Comparison of ENCODE assay signal across 27 cellular contexts in the genomic region with DNA sequence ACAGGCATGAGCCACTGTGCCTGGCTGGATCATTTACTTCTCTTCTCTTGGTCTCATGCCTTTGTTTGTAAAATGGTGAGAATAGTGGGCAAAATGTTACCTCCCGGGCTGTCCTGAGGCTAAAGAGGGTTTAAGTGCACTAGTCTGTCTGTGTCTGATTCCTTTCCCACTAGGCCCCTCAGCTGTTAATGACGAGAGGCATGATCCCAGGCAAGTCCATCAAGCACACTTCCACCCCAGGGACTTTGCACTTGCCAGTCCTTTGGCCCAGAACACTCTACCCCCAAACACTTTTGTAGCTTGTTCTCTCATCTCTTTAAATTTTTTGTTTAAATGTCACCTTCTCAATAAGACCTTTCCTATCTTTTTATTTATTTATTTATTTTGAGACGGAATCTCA.
"Had no signal": no experiment of that assay in that cellular context is flagged by ENCODE, and none has a peak within 500 bp of the region (broad histone marks: within the 10 kb centered on the region; RNA-seq: fewer than 3 reads in every experiment).

No MANE protein-coding gene starts in this region.

- H3K27me3 Mint-ChIP-seq: memory B cell; naive B cell; natural killer cell treated with Interleukin-12 subunit alpha and Interleukin-12 subunit beta and Interleukin-15 and Interleukin-18, amount 100 ng/mL, for 72 hours; type B pancreatic cell had no signal

- H3K4me3 ChIP-seq: dorsolateral prefrontal cortex, esophagus muscularis mucosa, gastroesophageal sphincter, heart left ventricle, hepatocyte, lung, mucosa of descending colon, prostate gland, right atrium auricular region, testis, tibial artery had no signal

- H3K36me3 Mint-ChIP-seq: type B pancreatic cell had no signal

- H3K27ac ChIP-seq: dorsolateral prefrontal cortex, esophagus muscularis mucosa, foreskin keratinocyte, gastroesophageal sphincter, heart left ventricle, hepatocyte, prostate gland, right atrium auricular region, testis, tibial artery had no signal

- H3K36me3 ChIP-seq: esophagus muscularis mucosa, gastroesophageal sphincter, heart left ventricle, prostate gland, right atrium auricular region, tibial artery had no signal

- DNase-seq: effector CD8-positive, alpha-beta T cell; endodermal cell; foreskin keratinocyte; heart left ventricle; mucosa of descending colon; naive B cell; stimulated activated CD4-positive, alpha-beta T cell treated with anti-CD3 and anti-CD28 coated beads, Interleukin-2, amount 100 ng/mL, for 24 hours; stimulated activated CD4-positive, alpha-beta T cell treated with anti-CD3 and anti-CD28 coated beads, Interleukin-4, amount 100 ng/mL, for 24 hours; stimulated activated naive CD8-positive, alpha-beta T cell treated with anti-CD3 and anti-CD28 coated beads, Interleukin-15, Interleukin-2, amounts not matched to agents 100 U/mL and 50 U/mL, for 24 hours; substantia nigra; testis; tibial artery had no signal

- H3K4me1 ChIP-seq: foreskin keratinocyte, prostate gland had no signal

- H3K9me3 ChIP-seq: prostate gland, testis, tibial artery had no signal

- H3K9me3 Mint-ChIP-seq: memory B cell; naive B cell; natural killer cell treated with Interleukin-12 subunit alpha and Interleukin-12 subunit beta and Interleukin-15 and Interleukin-18, amount 100 ng/mL, for 72 hours; stimulated activated effector memory CD8-positive, alpha-beta T cell treated with anti-CD3 and anti-CD28 coated beads, Interleukin-12 subunit alpha, Interleukin-12 subunit beta, amount 100 ng/mL, for 72 hours; type B pancreatic cell had no signal

- H3K4me1 Mint-ChIP-seq: endodermal cell, neural crest cell had no signal

- H3K27ac Mint-ChIP-seq: endodermal cell; mesothelial cell of epicardium; stimulated activated effector memory CD8-positive, alpha-beta T cell treated with anti-CD3 and anti-CD28 coated beads, Interleukin-12 subunit alpha, Interleukin-12 subunit beta, amount 100 ng/mL, for 72 hours; type B pancreatic cell had no signal

- H3K4me3 Mint-ChIP-seq: endodermal cell; memory B cell; mesothelial cell of epicardium; natural killer cell treated with Interleukin-12 subunit alpha and Interleukin-12 subunit beta and Interleukin-15 and Interleukin-18, amount 100 ng/mL, for 72 hours; neural crest cell; stimulated activated effector memory CD8-positive, alpha-beta T cell treated with anti-CD3 and anti-CD28 coated beads, Interleukin-12 subunit alpha, Interleukin-12 subunit beta, amount 100 ng/mL, for 72 hours; type B pancreatic cell had no signal

- H3K4me2 ChIP-seq: hepatocyte had no signal

- H2AFZ ChIP-seq: hepatocyte had no signal

- H3K27me3 ChIP-seq: dorsolateral prefrontal cortex, esophagus muscularis mucosa, foreskin keratinocyte, gastroesophageal sphincter, heart left ventricle, hepatocyte, right atrium auricular region, testis, tibial artery had no signal

- ATAC-seq: foreskin keratinocyte; gastroesophageal sphincter; heart left ventricle; left lobe of liver; mucosa of descending colon; natural killer cell treated with Interleukin-12 subunit alpha and Interleukin-12 subunit beta and Interleukin-15 and Interleukin-18, amount 100 ng/mL, for 72 hours; sciatic nerve; stimulated activated effector memory CD8-positive, alpha-beta T cell treated with anti-CD3 and anti-CD28 coated beads, Interleukin-12 subunit alpha, Interleukin-12 subunit beta, amount 100 ng/mL, for 72 hours; stimulated activated naive CD8-positive, alpha-beta T cell treated with anti-CD3 and anti-CD28 coated beads, Interleukin-15, Interleukin-2, amounts not matched to agents 100 U/mL and 50 U/mL, for 24 hours had no signal
